In the genomic region with DNA sequence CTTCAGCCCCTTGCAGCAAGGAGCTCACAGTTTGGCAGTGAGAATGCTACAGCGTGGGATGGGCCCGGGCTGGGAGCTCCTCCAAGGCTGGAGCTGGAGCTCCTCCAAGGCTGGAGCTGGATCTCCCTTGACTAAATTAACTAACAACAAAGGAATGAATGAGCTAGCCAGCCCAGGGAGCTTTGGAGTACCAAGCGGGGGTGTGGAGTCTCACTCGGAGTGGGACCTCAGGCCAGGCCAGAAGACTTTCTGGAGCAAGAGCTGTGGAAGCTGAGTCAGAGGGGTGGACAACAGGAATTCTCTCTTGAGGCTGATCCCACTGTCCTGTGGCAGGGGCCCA, we compare ENCODE assay signal across 10 cellular contexts.
DNase-seq lines count a peak whose midpoint lies in the region; FAIRE-seq and TF ChIP-seq lines count a peak whose summit lies in the region.
"Had no signal": no experiment of that assay in that cellular context is flagged by ENCODE, and none has a peak within 500 bp of the region (broad histone marks: within the 10 kb centered on the region; RNA-seq: fewer than 3 reads in every experiment).

No MANE protein-coding gene starts in this region.

- H3K9ac ChIP-seq in colonic mucosa (ENCODE audit: low read depth in 2 of 2, low read length in 2 of 2) (no peak overlapping the region), smooth muscle cell (ENCODE audit: low read depth) (no peak overlapping the region)

- intact Hi-C loops in colonic mucosa (cut with DNase I), result no loop called here

- TF ChIP-seq CTCF in colonic mucosa (IDR thresholded peaks at IDR 0.05), result no peak
- no peak for TF ChIP-seq CTCF in smooth muscle cell (IDR thresholded peaks at IDR 0.05; ENCODE audit: borderline replicate concordance, insufficient read depth, poor library complexity, severe bottlenecking)

- H4K20me1 ChIP-seq in smooth muscle cell (ENCODE audit: low read depth), result no peaks in the 10 kb centered on the region

- no peak overlapping the region for H3K27ac ChIP-seq in colonic mucosa
- H3K27ac ChIP-seq in smooth muscle cell (ENCODE audit: low read depth), result no peak overlapping the region

- no peaks in the 10 kb centered on the region for H3K79me2 ChIP-seq in smooth muscle cell (ENCODE audit: low read depth)

- DNase-seq in GOT3 (lab: John Stamatoyannopoulos, UW), result peak; percentile 40
- peak; percentile 32 for DNase-seq in colonic mucosa
- DNase-seq in kidney glomerular epithelial cell (lab: John Stamatoyannopoulos, UW), result peak; percentile 63
- DNase-seq in smooth muscle cell (lab: John Stamatoyannopoulos, UW; ENCODE audit: unreplicated experiment), result no peak
- DNase-seq in activated CD8-positive, alpha-beta memory T cell treated with anti-CD3 and anti-CD28 coated beads, Interleukin-2, amount 50 U/mL, for 48 hours, result no peak
- DNase-seq in NCI-H1092 (lab: John Stamatoyannopoulos, UW), result no peak
- no peak for DNase-seq in H54 (ENCODE audit: insufficient read length, low spot score)
- DNase-seq in stimulated activated naive CD4-positive, alpha-beta T cell (lab: John Stamatoyannopoulos, UW), result no peak
- DNase-seq: DMS79; stimulated activated CD4-positive, alpha-beta T cell treated with anti-CD3 and anti-CD28 coated beads, Interleukin-4, amount 100 ng/mL, for 24 hours had no signal

- no peak overlapping the region for H2AFZ ChIP-seq in smooth muscle cell (ENCODE audit: low read depth)

- 60% methylated on average over 4 of the region's 4 CpGs for WGBS in smooth muscle cell (ENCODE audit: low lambda C conversion rate)

- H3K4me3 ChIP-seq in colonic mucosa (no peak overlapping the region), smooth muscle cell (no peak overlapping the region)

- H3K27me3 ChIP-seq in colonic mucosa (no peaks in the 10 kb centered on the region), smooth muscle cell (ENCODE audit: low read depth) (no peaks in the 10 kb centered on the region)

- H3K36me3 ChIP-seq in colonic mucosa (no peaks in the 10 kb centered on the region), smooth muscle cell (ENCODE audit: low read depth) (no peaks in the 10 kb centered on the region)

- H3K9me3 ChIP-seq in colonic mucosa (no peaks in the 10 kb centered on the region), smooth muscle cell (replicated peaks; ENCODE audit: low read depth) (no peaks in the 10 kb centered on the region)

- no peak for TF ChIP-seq POLR2A in H54 (IDR thresholded peaks at IDR 0.05; ENCODE audit: low read depth, low read length)

- FAIRE-seq in H54 (lab: Jason Lieb, UNC), result no peak

- H3F3A ChIP-seq in smooth muscle cell (ENCODE audit: low read depth), result no peaks in the 10 kb centered on the region

- H3K4me1 ChIP-seq in colonic mucosa (no peaks in the 10 kb centered on the region), smooth muscle cell (ENCODE audit: low read depth) (peaks cover 2% of the 10 kb centered on the region)

- peak overlapping the region; percentile 31 for H3K4me2 ChIP-seq in smooth muscle cell

Comparison
In these comparisons a context has a peak if more than half of its experiments do, and no peak if none do; other contexts are left out.
1. DNase-seq: peak in GOT3 (single experiment), colonic mucosa (single experiment) and kidney glomerular epithelial cell (single experiment); none in smooth muscle cell (single experiment), activated CD8-positive, alpha-beta memory T cell treated with anti-CD3 and anti-CD28 coated beads, Interleukin-2, amount 50 U/mL, for 48 hours (single experiment), NCI-H1092 (single experiment), H54 (single experiment) and stimulated activated naive CD4-positive, alpha-beta T cell (0 of 6).